Comparison of ENCODE assay signal across 8 cellular contexts in genomic region chr4:180665994-180666818, GRCh38.
DNase-seq lines count a peak whose midpoint lies in the region; ATAC-seq, FAIRE-seq and TF ChIP-seq lines count a peak whose summit lies in the region.

No MANE protein-coding gene starts in this region.

- H3K36me3 ChIP-seq in Panc1 (ENCODE audit: control insufficient read depth, insufficient read depth, low read length) (no peaks in the 10 kb centered on the region), neuronal stem cell (replicated peaks in 1 of 2; ENCODE audit: control insufficient read depth in 2 of 2, insufficient read depth in 2 of 2, low read length in 2 of 2) (no peaks in the 10 kb centered on the region)

- no peak overlapping the region for H2BK5ac ChIP-seq in neuronal stem cell (ENCODE audit: low read length)

- H4K8ac ChIP-seq in neuronal stem cell (ENCODE audit: low read depth, low read length) = no peak overlapping the region

- no peak overlapping the region for H2BK120ac ChIP-seq in neuronal stem cell (ENCODE audit: low read depth, low read length)

- H3K79me1 ChIP-seq in neuronal stem cell (ENCODE audit: low read depth, low read length) = no peaks in the 10 kb centered on the region

- no peak overlapping the region for H3K18ac ChIP-seq in neuronal stem cell (ENCODE audit: low read length)

- peak; percentile 48 for FAIRE-seq in H54 (lab: Jason Lieb, UNC)

- no peak overlapping the region for H3K4me3 ChIP-seq in Panc1 (ENCODE audit: low read depth in 2 of 2, low read length in 2 of 2)
- H3K4me3 ChIP-seq in epithelial cell of esophagus (ENCODE audit: low read length) = no peak overlapping the region
- no peak overlapping the region for H3K4me3 ChIP-seq in neuronal stem cell (ENCODE audit: low read length in 2 of 2)

- no peak overlapping the region for H3K4ac ChIP-seq in neuronal stem cell (ENCODE audit: low read length)

- TF ChIP-seq RAD21 in Ishikawa (IDR thresholded peaks at IDR 0.05; ENCODE audit: low read depth) = peak; percentile 62

- peak; percentile 81; the same call in 1 of the 2 replicates for ATAC-seq in Panc1

- CTCF ChIA-PET in Panc1 (lab: Charles Lee) = interaction anchor here (0.5 kb wide), 1 partner anchor 874 kb away, joined by 3 read pairs; no protein-coding TSS in a partner anchor

- POLR2A ChIA-PET in Panc1 (lab: Charles Lee) = no interaction called here

- TF ChIP-seq POLR2A in H54 (IDR thresholded peaks at IDR 0.05; ENCODE audit: low read depth, low read length) = no peak

- H2AFZ ChIP-seq in neuronal stem cell (ENCODE audit: low read length) = peak overlapping the region; percentile 41

- H3K9me3 ChIP-seq in Panc1 (ENCODE audit: control insufficient read depth, insufficient read depth, low read depth, low read length) (no peaks in the 10 kb centered on the region), neuronal stem cell (replicated peaks in 1 of 2; ENCODE audit: control insufficient read depth in 2 of 2, insufficient read depth in 1 of 2, low read depth in 1 of 2, low read length in 2 of 2) (no peaks in the 10 kb centered on the region)

- peak; percentile 64 for TF ChIP-seq CTCF in Panc1 (IDR thresholded peaks at IDR 0.05)
- peak; percentile 67 for TF ChIP-seq CTCF in epithelial cell of esophagus (IDR thresholded peaks at IDR 0.05; ENCODE audit: insufficient read depth, low read depth, low read length, missing control alignments)

- no peak overlapping the region for H3K23ac ChIP-seq in neuronal stem cell (ENCODE audit: low read depth, low read length, poor library complexity)

- no TSS peak for BruUV-seq in Panc1 (replicated peaks; lab: Mats Ljungman, UMichigan)

- H2BK12ac ChIP-seq in neuronal stem cell (ENCODE audit: low read length) = no peak overlapping the region

- in situ Hi-C loops in ACHN (cut with HindIII; ENCODE audit: low pct_ligation_motif_present, low pct_unique_long_range_greater_than_20kb, low sequenced_read_pairs) = no loop called here
- in situ Hi-C loops in Panc1 (cut with HindIII; ENCODE audit: low pct_unique_long_range_greater_than_20kb, low sequenced_read_pairs) = no loop called here

- WGBS in neuronal stem cell (ENCODE audit: extremely low coverage in 2 of 2, insufficient read length in 2 of 2, insufficient replicate concordance in 1 of 2), 2 donors = no CpG with 5 or more reads among the region's 7 CpGs

- peak; percentile 60 for DNase-seq in ACHN
- peak; percentile 2 for DNase-seq in GM04503 (ENCODE audit: low read depth)
- DNase-seq in H54 (ENCODE audit: insufficient read length, low spot score) = peak; percentile 15
- DNase-seq in Panc1 (ENCODE audit: low read depth, low spot score) = peak; percentile 18
- DNase-seq in epithelial cell of esophagus (ENCODE audit: low read depth) = peak; percentile 75
- peak; percentile 63 for DNase-seq in neuronal stem cell (ENCODE audit: low spot score)
- DNase-seq in central memory CD4-positive, alpha-beta T cell = no peak

- no peak overlapping the region for H3K4me2 ChIP-seq in neuronal stem cell (ENCODE audit: insufficient read depth, low read length, poor library complexity, severe bottlenecking)

- no peak overlapping the region for H2BK15ac ChIP-seq in neuronal stem cell (ENCODE audit: low read length)

- TF ChIP-seq EP300 in Ishikawa (IDR thresholded peaks at IDR 0.05; ENCODE audit: borderline replicate concordance) = no peak

- no peak overlapping the region for H3K14ac ChIP-seq in neuronal stem cell (ENCODE audit: low read length)

- no peak overlapping the region for H4K91ac ChIP-seq in neuronal stem cell (ENCODE audit: low read depth, low read length, poor library complexity)

- intact Hi-C loops in Panc1 (cut with micrococcal nuclease; ENCODE audit: unreplicated experiment) = loop anchor here (5.0 to 10.0 kb wide), 2 partner anchors 159 to 861 kb away; no protein-coding TSS in a partner anchor

- H3K27me3 ChIP-seq in Panc1 (ENCODE audit: control insufficient read depth, insufficient read depth, low read length) (no peaks in the 10 kb centered on the region), neuronal stem cell (ENCODE audit: control insufficient read depth in 3 of 3, insufficient read depth in 3 of 3, low read depth in 1 of 3, low read length in 3 of 3) (no peaks in the 10 kb centered on the region)

- H3K27ac ChIP-seq in Panc1 (ENCODE audit: low read length) (no peak overlapping the region), neuronal stem cell (replicated peaks; ENCODE audit: low read length) (no peak overlapping the region)

- H3K4me1 ChIP-seq in Panc1 (ENCODE audit: control insufficient read depth, insufficient read depth, low read length) = no peaks in the 10 kb centered on the region
- H3K4me1 ChIP-seq in neuronal stem cell (ENCODE audit: control insufficient read depth in 2 of 2, insufficient read depth in 1 of 2, low read depth in 1 of 2, low read length in 2 of 2) = peaks cover 0 to 2% of the 10 kb centered on the region in 2 donors

- H2AK5ac ChIP-seq in neuronal stem cell (ENCODE audit: low read depth, low read length) = no peak overlapping the region

- no peak overlapping the region for H3K9ac ChIP-seq in neuronal stem cell (ENCODE audit: low read depth, low read length, poor library complexity)

TF ChIP-seq in Ishikawa, 13 proteins besides CTCF, POLR2A, EP300 and RAD21:
- TF ChIP-seq ZBTB7A (IDR thresholded peaks at IDR 0.05; ENCODE audit: low read depth) (no peak), TEAD4 (IDR thresholded peaks at IDR 0.05) (no peak), CEBPB (IDR thresholded peaks at IDR 0.05) (no peak)
- TF ChIP-seq, protein P1, sequence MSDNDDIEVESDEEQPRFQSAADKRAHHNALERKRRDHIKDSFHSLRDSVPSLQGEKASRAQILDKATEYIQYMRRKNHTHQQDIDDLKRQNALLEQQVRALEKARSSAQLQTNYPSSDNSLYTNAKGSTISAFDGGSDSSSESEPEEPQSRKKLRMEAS (IDR thresholded peaks at IDR 0.05) = no peak
